Comparison of ENCODE assay signal across 13 cellular contexts in the genomic region with DNA sequence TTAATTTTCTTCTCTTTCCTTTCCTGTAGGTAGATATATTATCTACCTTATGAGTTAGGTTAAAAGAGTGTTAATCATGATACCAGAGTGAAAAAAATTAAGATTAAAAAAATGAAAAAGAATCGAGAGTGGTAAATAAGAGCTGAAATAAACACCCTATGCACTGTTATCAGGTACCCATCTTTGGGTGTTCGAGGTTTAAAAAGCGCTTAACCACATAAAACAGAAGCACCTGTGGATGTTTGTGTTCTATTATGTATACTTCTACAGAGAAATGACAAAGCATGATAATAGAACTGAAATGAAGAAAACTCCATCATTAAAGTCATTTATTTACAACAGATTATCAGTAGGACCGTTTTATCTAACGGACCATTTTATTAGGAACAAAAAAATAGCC. TPM values are rescaled to one million over a fixed set of nuclear protein-coding genes. Genes with fewer than 3 reads are reported as not detected.
DNase-seq lines count a peak whose midpoint lies in the region; ATAC-seq and TF ChIP-seq lines count a peak whose summit lies in the region.
"Had no signal": no experiment of that assay in that cellular context is flagged by ENCODE, and none has a peak within 500 bp of the region (broad histone marks: within the 10 kb centered on the region; RNA-seq: fewer than 3 reads in every experiment).

No MANE protein-coding gene starts in this region.

- H3K4me1 ChIP-seq in DND-41 (ENCODE audit: insufficient read depth, low read length), result peaks cover 5% of the 10 kb centered on the region; the same call in 1 of the 2 replicates
- H3K4me1 ChIP-seq in transverse colon, result no peaks in the 10 kb centered on the region

- in situ Hi-C loops in transverse colon (cut with MboI; ENCODE audit: low pct_ligation_motif_present in 1 of 4, low pct_unique_long_range_greater_than_20kb in 1 of 4, low sequenced_read_pairs in 3 of 4), result no loop called here

- peaks cover 45% of the 10 kb centered on the region for H3K4me1 Mint-ChIP-seq in CD4-positive, alpha-beta T cell (ENCODE audit: low read depth)
- peaks cover 25 to 40% (median 31%) of the 10 kb centered on the region in 3 donors for H3K4me1 Mint-ChIP-seq in T-cell
- peaks cover 2 to 14% (median 12%) of the 10 kb centered on the region in 4 donors for H3K4me1 Mint-ChIP-seq in naive thymus-derived CD8-positive, alpha-beta T cell
- H3K4me1 Mint-ChIP-seq: B cell, GM23338 had no signal

- no peak for DNase-seq in CD4-positive, alpha-beta T cell
- DNase-seq in DND-41 (no peak), T-cell (peak in 3 of 34 experiments; percentile 9 to 21 (median 12)), amygdala (lab: John Stamatoyannopoulos, UW) (no peak), transverse colon (no peak)
- peak in 3 of 10 donors; percentile 21 to 61 (median 59) for DNase-seq in naive thymus-derived CD8-positive, alpha-beta T cell
- DNase-seq: Calu3, DMS 273 treated with DMSO at 0.1 percent for 48 hours, H7 had no signal

- POLR2A ChIA-PET in CD4-positive, alpha-beta T cell (lab: Charles Lee), result interaction anchor here (0.7 to 3.2 kb wide), 6 partner anchors 18 to 159 kb away, joined by 3 to 15 read pairs (median 4); a partner anchor contains a TSS
- POLR2A ChIA-PET in T-cell (lab: Charles Lee), result no interaction called here
- POLR2A ChIA-PET in naive thymus-derived CD8-positive, alpha-beta T cell (lab: Charles Lee), result no interaction called here

- H3K9ac ChIP-seq in DND-41 (ENCODE audit: low read depth, low read length), result no peak overlapping the region

- WGBS in transverse colon (ENCODE audit: low coverage in 1 of 2), 2 donors, result 83 to 92% methylated on average over 5 of the region's 5 CpGs

- no peak for TF ChIP-seq POLR2A in transverse colon (IDR thresholded peaks at IDR 0.05)

- no peak overlapping the region for H2AFZ ChIP-seq in DND-41 (ENCODE audit: low read depth, low read length)
- H2AFZ ChIP-seq: GM23338 had no signal

- no peaks in the 10 kb centered on the region for H3K36me3 Mint-ChIP-seq in CD4-positive, alpha-beta T cell (ENCODE audit: low read depth)
- H3K36me3 Mint-ChIP-seq in T-cell, result no peaks in the 10 kb centered on the region
- H3K36me3 Mint-ChIP-seq in naive thymus-derived CD8-positive, alpha-beta T cell, result no peaks in the 10 kb centered on the region

- H3K9me3 Mint-ChIP-seq in CD4-positive, alpha-beta T cell, result no peaks in the 10 kb centered on the region
- no peaks in the 10 kb centered on the region for H3K9me3 Mint-ChIP-seq in T-cell
- H3K9me3 Mint-ChIP-seq in naive thymus-derived CD8-positive, alpha-beta T cell, result no peaks in the 10 kb centered on the region
- H3K9me3 Mint-ChIP-seq: GM23338 had no signal

- H3K27ac Mint-ChIP-seq in CD4-positive, alpha-beta T cell, result no peak overlapping the region
- no peak overlapping the region for H3K27ac Mint-ChIP-seq in T-cell
- no peak overlapping the region for H3K27ac Mint-ChIP-seq in naive thymus-derived CD8-positive, alpha-beta T cell
- H3K27ac Mint-ChIP-seq: B cell, GM23338 had no signal

- H3K4me3 ChIP-seq in DND-41 (ENCODE audit: low read depth in 1 of 2, low read length in 2 of 2) (no peak overlapping the region), transverse colon (no peak overlapping the region)
- H3K4me3 ChIP-seq: GM23338 had no signal

- no peak overlapping the region for H3K4me2 ChIP-seq in DND-41 (ENCODE audit: insufficient read depth, low read length)
- H3K4me2 ChIP-seq: GM23338 had no signal

- TF ChIP-seq CTCF in CD4-positive, alpha-beta T cell (IDR thresholded peaks at IDR 0.05), result no peak
- no peak for TF ChIP-seq CTCF in DND-41 (IDR thresholded peaks at IDR 0.05; ENCODE audit: borderline replicate concordance, extremely low read depth, low read length, poor library complexity, severe bottlenecking)
- TF ChIP-seq CTCF in transverse colon (IDR thresholded peaks at IDR 0.05), result no peak

- no peaks in the 10 kb centered on the region for H3K27me3 ChIP-seq in CD4-positive, alpha-beta T cell (ENCODE audit: control insufficient read depth, insufficient read depth, low read length)
- H3K27me3 ChIP-seq in DND-41 (ENCODE audit: insufficient read depth, low read length, poor library complexity) (no peaks in the 10 kb centered on the region), transverse colon (no peaks in the 10 kb centered on the region)

- CTCF ChIA-PET in CD4-positive, alpha-beta T cell (lab: Charles Lee), result interaction anchor here (1.4 kb wide), 1 partner anchor 158 kb away, joined by 4 read pairs; a partner anchor contains a TSS
- CTCF ChIA-PET in T-cell (lab: Charles Lee), result interaction anchor here (0.6 to 0.9 kb wide), 3 partner anchors 18 to 76 kb away, joined by 3 read pairs; no protein-coding TSS in a partner anchor

- no peaks in the 10 kb centered on the region for H3K9me3 ChIP-seq in CD4-positive, alpha-beta T cell (ENCODE audit: control insufficient read depth, low read length)
- no peaks in the 10 kb centered on the region for H3K9me3 ChIP-seq in DND-41 (ENCODE audit: insufficient read depth, low read length, severe bottlenecking)
- no peaks in the 10 kb centered on the region for H3K9me3 ChIP-seq in transverse colon

- TF ChIP-seq EP300 in transverse colon (IDR thresholded peaks at IDR 0.05; ENCODE audit: low read depth), result no peak

- no peak overlapping the region for H3K27ac ChIP-seq in CD4-positive, alpha-beta T cell (ENCODE audit: low read depth, low read length)
- H3K27ac ChIP-seq in DND-41 (ENCODE audit: low read length) (no peak overlapping the region), transverse colon (no peak overlapping the region)
- H3K27ac ChIP-seq: C4-2B had no signal

- no peaks in the 10 kb centered on the region for H3K27me3 Mint-ChIP-seq in CD4-positive, alpha-beta T cell
- no peaks in the 10 kb centered on the region for H3K27me3 Mint-ChIP-seq in T-cell
- H3K27me3 Mint-ChIP-seq in naive thymus-derived CD8-positive, alpha-beta T cell, result no peaks in the 10 kb centered on the region

- H4K20me1 ChIP-seq in DND-41 (ENCODE audit: insufficient read depth, low read length), result no peaks in the 10 kb centered on the region

- peak overlapping the region; percentile 35 for H3K4me3 Mint-ChIP-seq in CD4-positive, alpha-beta T cell
- peak overlapping the region in 1 of 3 donors; percentile 29 for H3K4me3 Mint-ChIP-seq in T-cell
- H3K4me3 Mint-ChIP-seq in naive thymus-derived CD8-positive, alpha-beta T cell, result peak overlapping the region in 1 of 10 donors; percentile 23
- H3K4me3 Mint-ChIP-seq: B cell, GM23338 had no signal

- H3K79me2 ChIP-seq in DND-41 (ENCODE audit: insufficient read depth, low read length), result no peaks in the 10 kb centered on the region

- ATAC-seq in CD4-positive, alpha-beta T cell (ENCODE audit: poor library complexity), result peak; percentile 96
- ATAC-seq in DND-41 (ENCODE audit: insufficient read depth, low read depth), result peak; percentile 91
- peak; percentile 93 to 99 (median 97) for ATAC-seq in T-cell (replicated peaks in 1 of 4)
- peak; percentile 79 to 84 for ATAC-seq in naive thymus-derived CD8-positive, alpha-beta T cell
- ATAC-seq in HG03135 (IDR thresholded peaks at IDR 0.05; ENCODE audit: unreplicated experiment), result no peak
- ATAC-seq: GM23338 had no signal

- H3K36me3 ChIP-seq in DND-41 (ENCODE audit: insufficient read depth, low read length) (no peaks in the 10 kb centered on the region), transverse colon (no peaks in the 10 kb centered on the region)

- intact Hi-C loops in CD4-positive, alpha-beta T cell (cut with DNase I, micrococcal nuclease), result loop anchor here in 1 of 2 experiments (1.0 kb wide), 1 partner anchor 18 kb away; no protein-coding TSS in a partner anchor
- intact Hi-C loops in transverse colon (cut with DNase I; ENCODE audit: low total_unique reads), result no loop called here

RNA-seq across cellular contexts. Expression of a gene that starts 25.7 kb away (rescaled TPM):
- total RNA-seq in CD4-positive, alpha-beta T cell, result 1 to 10 TPM; 7.2 to 7.4 TPM
- 10 to 100 TPM in 4 of 5 donors, 1 to 10 TPM in 1; 7.1 to 17.5 (median 11.5) TPM for total RNA-seq in T-cell
- total RNA-seq in naive thymus-derived CD8-positive, alpha-beta T cell, result 10 to 100 TPM; 22.5 to 23.5 TPM
- polyA plus RNA-seq in naive thymus-derived CD8-positive, alpha-beta T cell, result 1 to 10 TPM; 2.3 to 2.7 (median 2.6) TPM
- total RNA-seq in transverse colon, result 10 to 100 TPM in 1 of 4 donors, 1 to 10 TPM in 3; 1.1 to 12.5 (median 2.7) TPM
- total RNA-seq: B cell had no signal
